In the genomic region with DNA sequence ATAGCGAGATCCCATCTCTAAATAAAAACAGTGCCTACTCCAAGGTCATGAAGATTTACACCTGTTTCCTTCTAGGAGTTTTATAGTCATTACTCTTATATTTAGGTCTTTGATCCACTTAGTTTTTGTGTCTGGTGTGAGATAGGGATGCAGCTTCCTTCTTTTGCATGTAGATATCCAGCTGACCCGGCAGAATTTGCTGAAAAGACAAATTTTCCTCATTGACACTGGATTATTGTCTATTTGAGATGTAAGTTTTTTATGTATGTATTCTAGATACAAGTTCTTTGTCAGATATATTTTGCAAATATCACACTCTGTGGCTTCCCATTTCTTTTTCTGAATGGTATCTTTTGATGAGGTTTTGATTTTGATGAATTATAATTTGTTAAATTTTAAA, we compare ENCODE assay signal across 21 cellular contexts.
DNase-seq lines count a peak whose midpoint lies in the region; ATAC-seq, FAIRE-seq and TF ChIP-seq lines count a peak whose summit lies in the region.
"Had no signal": no experiment of that assay in that cellular context is flagged by ENCODE, and none has a peak within 500 bp of the region (broad histone marks: within the 10 kb centered on the region; RNA-seq: fewer than 3 reads in every experiment).

No MANE protein-coding gene starts in this region.

- H2BK12ac ChIP-seq in trophoblast cell (ENCODE audit: low read length), result no peak overlapping the region

- H3K9ac ChIP-seq in IMR-90 (ENCODE audit: low read depth, low read length) (no peak overlapping the region), K562 (ENCODE audit: insufficient read depth in 1 of 2, low read depth in 2 of 2, low read length in 2 of 2) (no peak overlapping the region), trophoblast cell (ENCODE audit: low read length) (no peak overlapping the region)
- H3K9ac ChIP-seq: BLaER1 treated with 17β-estradiol and CSF1 and Interleukin-3, amounts not matched to agents 10 nM and 100 nM had no signal

- TF ChIP-seq CTCF in A549 (IDR thresholded peaks at IDR 0.05) (no peak), IMR-90 (conservative IDR thresholded peaks at IDR 0.05; ENCODE audit: low read depth, low read length) (no peak), K562 (IDR thresholded peaks at IDR 0.05 in 2 of 3, conservative IDR thresholded peaks at IDR 0.05 in 1 of 3; ENCODE audit: insufficient read depth in 2 of 3, low read depth in 1 of 3, low read length in 3 of 3) (no peak), gastroesophageal sphincter (IDR thresholded peaks at IDR 0.05) (no peak)

- no peak overlapping the region for H2BK20ac ChIP-seq in IMR-90 (ENCODE audit: low read depth, low read length)

- CTCF ChIA-PET in A549 (lab: Yijun Ruan, JAX) (interaction anchor here (0.7 kb wide), 1 partner anchor 11 kb away, joined by 3 read pairs; no protein-coding TSS in a partner anchor), IMR-90 (lab: Yijun Ruan, JAX) (no interaction called here), K562 (lab: Yijun Ruan, JAX; ENCODE audit: low intra/inter-chr PET ratio) (no interaction called here)

- H3K23ac ChIP-seq in IMR-90 (ENCODE audit: low read depth, low read length) (no peak overlapping the region), trophoblast cell (ENCODE audit: low read length) (no peak overlapping the region)

- H3K9me1 ChIP-seq in IMR-90 (ENCODE audit: insufficient read depth, low read length), result peaks cover 5% of the 10 kb centered on the region; the same call in 1 of the 2 replicates
- no peaks in the 10 kb centered on the region for H3K9me1 ChIP-seq in K562 (ENCODE audit: control insufficient read depth, insufficient read depth, low read length)

- intact Hi-C loops in IMR-90 (cut with micrococcal nuclease) (no loop called here), K562 (cut with micrococcal nuclease) (no loop called here)

- H3K4ac ChIP-seq in IMR-90 (ENCODE audit: low read depth, low read length) (no peak overlapping the region), trophoblast cell (ENCODE audit: low read depth, low read length) (no peak overlapping the region)

- FAIRE-seq in A549 (lab: Jason Lieb, UNC) (no peak), K562 (lab: Jason Lieb, UNC) (no peak)
- FAIRE-seq: A204.1, D721Med, G401.6, GM12891, GM19239 had no signal

- H4K91ac ChIP-seq in IMR-90 (ENCODE audit: insufficient read depth, low read depth, low read length), result no peak overlapping the region
- H4K91ac ChIP-seq in trophoblast cell (ENCODE audit: low read depth, low read length), result no peak overlapping the region

- no peak overlapping the region for H3K27ac ChIP-seq in A549
- H3K27ac ChIP-seq in IMR-90 (ENCODE audit: insufficient read depth, low read length), result no peak overlapping the region
- no peak overlapping the region for H3K27ac ChIP-seq in K562 (ENCODE audit: extremely low read depth, low read depth, low read length)
- no peak overlapping the region for H3K27ac ChIP-seq in trophoblast cell (ENCODE audit: low read depth, low read length)
- H3K27ac ChIP-seq in gastroesophageal sphincter, result no peak overlapping the region
- H3K27ac ChIP-seq: BLaER1 treated with 17β-estradiol and CSF1 and Interleukin-3, amounts not matched to agents 10 nM and 100 nM; C4-2B had no signal

- H4K8ac ChIP-seq in IMR-90 (ENCODE audit: low read depth in 2 of 2, low read length in 2 of 2) (no peak overlapping the region), trophoblast cell (ENCODE audit: low read depth, low read length) (no peak overlapping the region)

- TF ChIP-seq RAD21 in A549 (conservative IDR thresholded peaks at IDR 0.05 in 1 of 2, IDR thresholded peaks at IDR 0.05 in 1 of 2) (no peak), IMR-90 (IDR thresholded peaks at IDR 0.05; ENCODE audit: low read length) (no peak), K562 (CRISPR knock-in tag; conservative IDR thresholded peaks at IDR 0.05 in 1 of 2, IDR thresholded peaks at IDR 0.05 in 1 of 2) (no peak)

- H3K4me2 ChIP-seq in A549 (no peak overlapping the region), IMR-90 (ENCODE audit: low read depth, low read length) (no peak overlapping the region), K562 (ENCODE audit: insufficient read depth, low read length) (no peak overlapping the region), trophoblast cell (ENCODE audit: low read length) (no peak overlapping the region)
- H3K4me2 ChIP-seq: BLaER1 treated with 17β-estradiol and CSF1 and Interleukin-3, amounts not matched to agents 10 nM and 100 nM had no signal

- H3K79me1 ChIP-seq in IMR-90 (ENCODE audit: low read depth in 1 of 2, low read length in 2 of 2) (no peaks in the 10 kb centered on the region), trophoblast cell (ENCODE audit: low read length) (no peaks in the 10 kb centered on the region)

- TF ChIP-seq EP300 in A549 (IDR thresholded peaks at IDR 0.05) (no peak), K562 (IDR thresholded peaks at IDR 0.05; ENCODE audit: low read length) (no peak), gastroesophageal sphincter (IDR thresholded peaks at IDR 0.05) (no peak)

- H2AK9ac ChIP-seq in IMR-90 (replicated peaks; ENCODE audit: low read depth, low read length, poor library complexity), result no peak overlapping the region

- H2BK15ac ChIP-seq in IMR-90 (ENCODE audit: low read depth, low read length), result no peak overlapping the region

- in situ Hi-C loops in IMR-90 (cut with MboI; ENCODE audit: low sequenced_read_pairs), result no loop called here
- in situ Hi-C loops in K562 (cut with MboI), result no loop called here

- H3K56ac ChIP-seq in IMR-90 (ENCODE audit: extremely low read depth, insufficient read depth, low read length), result no peak overlapping the region

- DNase-seq in A549 (ENCODE audit: low read depth in 1 of 2, low spot score in 1 of 2) (no peak), IMR-90 (no peak), K562 (ENCODE audit: extremely low read depth in 1 of 4, low spot score in 3 of 4) (no peak), trophoblast cell (no peak), SHP77 treated with DMSO at 0.1 percent for 48 hours (lab: John Stamatoyannopoulos, UW) (no peak)
- DNase-seq: 8988T; AML-193; Caco-2; Calu3; CD4-positive, alpha-beta T cell; CD8-positive, alpha-beta T cell; DMS79 treated with DMSO at 0.1 percent for 48 hours; GF-D8 had no signal

- no peaks in the 10 kb centered on the region for H3K9me3 ChIP-seq in A549
- H3K9me3 ChIP-seq in IMR-90 (ENCODE audit: control insufficient read depth, insufficient read depth, low read length), result no peaks in the 10 kb centered on the region
- no peaks in the 10 kb centered on the region for H3K9me3 ChIP-seq in K562 (replicated peaks; ENCODE audit: control insufficient read depth, insufficient read depth, low read depth, low read length)
- H3K9me3 ChIP-seq in trophoblast cell (ENCODE audit: insufficient read depth, low read depth, low read length), result no peaks in the 10 kb centered on the region
- no peaks in the 10 kb centered on the region for H3K9me3 ChIP-seq in gastroesophageal sphincter
- H3K9me3 ChIP-seq: BLaER1 treated with 17β-estradiol and CSF1 and Interleukin-3, amounts not matched to agents 10 nM and 100 nM had no signal

- WGBS in A549 (ENCODE audit: missing lambda C conversion rate), result 89% methylated on average over 2 of the region's 2 CpGs
- no CpG with 5 or more reads among the region's 2 CpGs for WGBS in IMR-90 (ENCODE audit: extremely low coverage in 2 of 2, insufficient read length in 1 of 2), 2 experiments
- 63% methylated on average over 2 of the region's 2 CpGs for WGBS in K562 (ENCODE audit: insufficient coverage, low coverage, missing lambda C conversion rate)
- no CpG with 5 or more reads among the region's 2 CpGs for WGBS in trophoblast cell (ENCODE audit: extremely low coverage, insufficient coverage, insufficient read length)
- WGBS in gastroesophageal sphincter (ENCODE audit: low coverage in 1 of 2), 2 donors, result 85 to 100% methylated on average over 2 of the region's 2 CpGs

- no peak overlapping the region for H2AK5ac ChIP-seq in IMR-90 (ENCODE audit: low read depth, low read length)
- H2AK5ac ChIP-seq in trophoblast cell (ENCODE audit: low read length), result no peak overlapping the region

- H4K20me1 ChIP-seq in IMR-90 (ENCODE audit: insufficient read depth, low read length) (no peaks in the 10 kb centered on the region), K562 (replicated peaks; ENCODE audit: control insufficient read depth, insufficient read depth, low read length) (no peaks in the 10 kb centered on the region)
- H4K20me1 ChIP-seq: BLaER1 treated with 17β-estradiol and CSF1 and Interleukin-3, amounts not matched to agents 10 nM and 100 nM had no signal

- BruUV-seq in IMR-90 (replicated peaks; lab: Mats Ljungman, UMichigan) (no TSS peak), K562 (replicated peaks; lab: Mats Ljungman, UMichigan) (no TSS peak)

- H2BK5ac ChIP-seq in IMR-90 (ENCODE audit: low read depth, low read length, poor library complexity, severe bottlenecking) (no peak overlapping the region), trophoblast cell (ENCODE audit: low read depth, low read length, poor library complexity) (no peak overlapping the region)

- H2BK120ac ChIP-seq in IMR-90 (ENCODE audit: low read depth, low read length) (no peak overlapping the region), trophoblast cell (ENCODE audit: insufficient read depth, low read length, poor library complexity) (no peak overlapping the region)

- POLR2A ChIA-PET in A549 (lab: Yijun Ruan, JAX) (no interaction called here), IMR-90 (lab: Charles Lee; ENCODE audit: unreplicated experiment) (no interaction called here), K562 (lab: Yijun Ruan, JAX) (interaction anchor here (0.9 kb wide), 1 partner anchor 42 kb away, joined by 3 read pairs; no protein-coding TSS in a partner anchor)

- H3K4me1 ChIP-seq in A549 (no peaks in the 10 kb centered on the region), IMR-90 (ENCODE audit: control insufficient read depth, insufficient read depth, low read length) (0 out of 2 replicates have a peak, but pooled peaks cover 2% of the 10 kb centered on the region), K562 (replicated peaks in 1 of 2; ENCODE audit: control insufficient read depth in 2 of 2, insufficient read depth in 2 of 2, low read length in 2 of 2) (no peaks in the 10 kb centered on the region; a peak in 1 of 5 replicates), trophoblast cell (ENCODE audit: control insufficient read depth in 1 of 2, insufficient read depth in 2 of 2, low read length in 2 of 2) (peaks cover 0 to 5% of the 10 kb centered on the region in 2 experiments), gastroesophageal sphincter (no peaks in the 10 kb centered on the region)
- H3K4me1 ChIP-seq: BLaER1 treated with 17β-estradiol and CSF1 and Interleukin-3, amounts not matched to agents 10 nM and 100 nM; Caco-2 had no signal

- H4K5ac ChIP-seq in IMR-90 (ENCODE audit: low read depth, low read length), result no peak overlapping the region

- H4K12ac ChIP-seq in trophoblast cell (ENCODE audit: low read depth, low read length), result no peak overlapping the region

- dilution Hi-C loops in IMR-90 (cut with HindIII; ENCODE audit: low sequenced_read_pairs, unreplicated experiment), result no loop called here

- H3K18ac ChIP-seq in IMR-90 (ENCODE audit: low read depth, low read length) (no peak overlapping the region), trophoblast cell (ENCODE audit: low read length) (no peak overlapping the region)

- ATAC-seq in A549 (no peak), IMR-90 (ENCODE audit: low read depth) (no peak), K562 (no peak), gastroesophageal sphincter (no peak)
- ATAC-seq: CD8-positive, alpha-beta T cell had no signal

- H3K4me3 ChIP-seq in A549 (no peak overlapping the region), IMR-90 (ENCODE audit: insufficient read depth, low read depth, low read length) (no peak overlapping the region), K562 (no peak overlapping the region), trophoblast cell (ENCODE audit: low read depth, low read length) (no peak overlapping the region), gastroesophageal sphincter (no peak overlapping the region)
- H3K4me3 ChIP-seq: BLaER1 treated with 17β-estradiol and CSF1 and Interleukin-3, amounts not matched to agents 10 nM and 100 nM had no signal

- H3K79me2 ChIP-seq in K562 (ENCODE audit: control insufficient read depth, insufficient read depth, low read length), result no peaks in the 10 kb centered on the region
- no peaks in the 10 kb centered on the region for H3K79me2 ChIP-seq in trophoblast cell (ENCODE audit: control insufficient read depth, insufficient read depth, low read length, poor library complexity)

- H3K14ac ChIP-seq in IMR-90 (replicated peaks; ENCODE audit: low read depth, low read length) (no peak overlapping the region), trophoblast cell (ENCODE audit: low read length) (no peak overlapping the region)

- TF ChIP-seq POLR2A in A549 (IDR thresholded peaks at IDR 0.05; ENCODE audit: low read length) (no peak), IMR-90 (IDR thresholded peaks at IDR 0.05; ENCODE audit: low read depth, low read length) (no peak), K562 (conservative IDR thresholded peaks at IDR 0.05) (no peak), gastroesophageal sphincter (IDR thresholded peaks at IDR 0.05) (no peak)

- H3K27me3 ChIP-seq in IMR-90 (ENCODE audit: control insufficient read depth, insufficient read depth, low read length) (no peaks in the 10 kb centered on the region), K562 (ENCODE audit: control insufficient read depth in 2 of 2, insufficient read depth in 2 of 2, low read length in 2 of 2) (no peaks in the 10 kb centered on the region), trophoblast cell (ENCODE audit: insufficient read depth, low read length) (no peaks in the 10 kb centered on the region), gastroesophageal sphincter (no peaks in the 10 kb centered on the region)
- H3K27me3 ChIP-seq: BLaER1 treated with 17β-estradiol and CSF1 and Interleukin-3, amounts not matched to agents 10 nM and 100 nM had no signal

- peaks cover 16% of the 10 kb centered on the region for H3K36me3 ChIP-seq in IMR-90 (ENCODE audit: control insufficient read depth, insufficient read depth, low read length)
- H3K36me3 ChIP-seq in K562 (ENCODE audit: control insufficient read depth, insufficient read depth, low read length), result no peaks in the 10 kb centered on the region
- peaks cover 0 to 4% of the 10 kb centered on the region in 2 experiments for H3K36me3 ChIP-seq in trophoblast cell (ENCODE audit: control insufficient read depth in 1 of 2, insufficient read depth in 2 of 2, low read length in 2 of 2)
- H3K36me3 ChIP-seq in gastroesophageal sphincter, result peaks cover 0 to 83% of the 10 kb centered on the region in 2 donors

- H2AFZ ChIP-seq in IMR-90 (replicated peaks; ENCODE audit: low read length, poor library complexity) (no peak overlapping the region), K562 (ENCODE audit: low read depth, low read length) (no peak overlapping the region), trophoblast cell (ENCODE audit: insufficient read depth, low read length, poor library complexity) (no peak overlapping the region)
